Comparison of ENCODE assay signal across 13 cellular contexts in genomic region chr19:29486961-29487360, GRCh38. TPM values are rescaled to one million over a fixed set of nuclear protein-coding genes. Genes with fewer than 3 reads are reported as not detected.
DNase-seq lines count a peak whose midpoint lies in the region; ATAC-seq and TF ChIP-seq lines count a peak whose summit lies in the region.
"Not testable (repeated sequence)": the region's sequence is repeated elsewhere in the genome, so short reads cannot be mapped to it uniquely, and the experiment has no call there.
"Had no signal": no experiment of that assay in that cellular context is flagged by ENCODE, and none has a peak within 500 bp of the region (broad histone marks: within the 10 kb centered on the region; RNA-seq: fewer than 3 reads in every experiment).

No MANE protein-coding gene starts in this region.

- H3K4me3 ChIP-seq in DND-41 (ENCODE audit: low read depth in 1 of 2, low read length in 2 of 2); OCI-LY3 (ENCODE audit: low read length); upper lobe of right lung: not testable (repeated sequence)

- H3K4me1 ChIP-seq in DND-41 (ENCODE audit: insufficient read depth, low read length) (peaks cover 18% of the 10 kb centered on the region), OCI-LY3 (ENCODE audit: low read length) (peaks cover 21% of the 10 kb centered on the region)
- not testable (repeated sequence) for H3K4me1 ChIP-seq in upper lobe of right lung

- TF ChIP-seq CTCF in DND-41 (IDR thresholded peaks at IDR 0.05; ENCODE audit: borderline replicate concordance, extremely low read depth, low read length, poor library complexity, severe bottlenecking); OCI-LY3 (IDR thresholded peaks at IDR 0.05; ENCODE audit: low read depth, low read length); upper lobe of right lung (IDR thresholded peaks at IDR 0.05): not testable (repeated sequence)

- H3K27me3 ChIP-seq in DND-41 (ENCODE audit: insufficient read depth, low read length, poor library complexity); OCI-LY3 (ENCODE audit: low read depth, low read length); upper lobe of right lung: not testable (repeated sequence)

- ATAC-seq in DND-41 (ENCODE audit: insufficient read depth, low read depth); upper lobe of right lung: not testable (repeated sequence)

- H3K9me3 ChIP-seq in DND-41 (ENCODE audit: insufficient read depth, low read length, severe bottlenecking); OCI-LY3 (ENCODE audit: insufficient read depth, low read length); upper lobe of right lung: not testable (repeated sequence)

- H2AFZ ChIP-seq in DND-41 (ENCODE audit: low read depth, low read length); OCI-LY3 (ENCODE audit: low read depth, low read length): not testable (repeated sequence)

- H3K36me3 ChIP-seq in DND-41 (ENCODE audit: insufficient read depth, low read length); OCI-LY3 (replicated peaks; ENCODE audit: low read depth, low read length); upper lobe of right lung: not testable (repeated sequence)

- H4K20me1 ChIP-seq in DND-41 (ENCODE audit: insufficient read depth, low read length); OCI-LY3 (ENCODE audit: insufficient read depth, low read length): not testable (repeated sequence)

- not testable (repeated sequence) for H3K9ac ChIP-seq in DND-41 (ENCODE audit: low read depth, low read length); OCI-LY3 (ENCODE audit: low read length)

- H3K27ac ChIP-seq in DND-41 (ENCODE audit: low read length) (peak overlapping the region; percentile 41; the same call in 1 of the 2 replicates), OCI-LY3 (ENCODE audit: low read length) (peak overlapping the region; percentile 75)
- H3K27ac ChIP-seq in upper lobe of right lung = not testable (repeated sequence)

- intact Hi-C loops in cardiac septum (cut with DNase I); posterior vena cava (cut with DNase I); upper lobe of right lung (cut with DNase I): not testable (repeated sequence)

- DNase-seq in DND-41 = not testable (repeated sequence)
- DNase-seq in cardiac septum (ENCODE audit: low spot score) (peak; percentile 17), mesenteric fat pad (ENCODE audit: low spot score) (peak; percentile 60), posterior vena cava (ENCODE audit: low spot score) (peak; percentile 62), upper lobe of right lung (peak; percentile 23)

- not testable (repeated sequence) for H3K4me2 ChIP-seq in DND-41 (ENCODE audit: insufficient read depth, low read length)
- peak overlapping the region; percentile 59 for H3K4me2 ChIP-seq in OCI-LY3 (ENCODE audit: low read length)

- H3K79me2 ChIP-seq in DND-41 (ENCODE audit: insufficient read depth, low read length); OCI-LY3 (ENCODE audit: low read length): not testable (repeated sequence)

RNA-seq across cellular contexts. Expression of gene VSTM2B, which starts 38.8 kb away (rescaled TPM):
- total RNA-seq in cardiac septum (not detected), mesenteric fat pad (not detected), posterior vena cava (not detected), upper lobe of right lung (not detected)
- total RNA-seq: B cell; Caco-2; Calu3; CD4-positive, alpha-beta T cell; CD8-positive, alpha-beta T cell; Daoy; GM12878 had no signal
